ENCODE assay signal across 8 cellular contexts in the genomic region with DNA sequence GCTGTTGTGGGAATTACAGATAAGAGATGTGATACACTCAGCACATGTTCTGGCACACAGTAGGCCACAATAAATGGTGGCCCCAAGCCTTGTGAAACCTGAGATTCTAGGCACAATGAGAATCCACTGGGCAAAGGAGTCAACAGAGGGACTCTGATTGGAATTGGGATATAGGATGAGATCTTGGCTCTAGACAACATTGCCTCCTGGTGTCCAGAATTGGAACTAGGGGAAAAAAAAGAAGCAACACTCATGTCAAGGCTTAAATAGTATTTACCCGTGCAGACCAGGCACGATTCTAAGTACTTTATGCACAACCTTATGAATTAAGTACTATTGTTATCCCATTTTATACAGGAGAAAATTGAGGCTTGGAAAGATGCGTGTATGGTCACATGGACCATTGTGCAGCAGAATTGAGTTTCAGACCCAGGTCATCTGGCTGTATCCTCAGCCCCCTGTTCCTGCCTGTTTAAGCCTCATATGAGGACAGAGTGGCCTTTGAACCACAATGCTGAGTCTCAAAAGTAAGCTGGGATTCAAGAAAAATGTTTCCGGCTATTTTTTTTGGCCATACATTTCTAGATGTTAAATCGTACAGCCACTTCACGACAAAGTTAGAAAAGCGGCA.
DNase-seq lines count a peak whose midpoint lies in the region; ATAC-seq and TF ChIP-seq lines count a peak whose summit lies in the region.

No MANE protein-coding gene starts in this region.

- H3K9me3 ChIP-seq in adrenal gland (replicated peaks in 1 of 3) = no peaks in the 10 kb centered on the region

- peak; percentile 82 for TF ChIP-seq CTCF in 22Rv1 (IDR thresholded peaks at IDR 0.05)
- TF ChIP-seq CTCF in GM06990 (IDR thresholded peaks at IDR 0.05; ENCODE audit: insufficient read depth, low read length, poor library complexity, severe bottlenecking) = peak; percentile 78
- peak; percentile 54 to 76 (median 70) for TF ChIP-seq CTCF in adrenal gland (IDR thresholded peaks at IDR 0.05)

- H3K27me3 ChIP-seq in GM06990 (replicated peaks; ENCODE audit: control insufficient read depth, insufficient read depth, low read length) (no peaks in the 10 kb centered on the region), adrenal gland (peaks cover 12% of the 10 kb centered on the region)

- TF ChIP-seq POLR2A in adrenal gland (IDR thresholded peaks at IDR 0.05) = no peak

- DNase-seq in GM06990 (ENCODE audit: extremely low read depth, insufficient read length) (no peak), NCI-H1694 treated with DMSO at 0.1 percent for 48 hours (lab: John Stamatoyannopoulos, UW) (peak; percentile 74), adrenal gland (peak in 3 of 7 donors; percentile 23 to 36 (median 24)), iPS-NIHi11 (ENCODE audit: low spot score) (peak; percentile 78)
- no peak for DNase-seq in activated CD8-positive, alpha-beta memory T cell treated with anti-CD3 and anti-CD28 coated beads for 24 hours
- DNase-seq in stimulated activated naive CD4-positive, alpha-beta T cell treated with Interleukin-2 at 50 U/mL for 16 hours (lab: John Stamatoyannopoulos, UW) = no peak

- WGBS in adrenal gland, 4 donors = 57 to 62% (median 59%) methylated on average over 7 of the region's 7 CpGs

- H3K4me3 ChIP-seq in GM06990 (replicated peaks; ENCODE audit: low read depth, low read length) (no peak overlapping the region), adrenal gland (no peak overlapping the region)

- H3K4me1 ChIP-seq in adrenal gland (replicated peaks in 1 of 2) = no peaks in the 10 kb centered on the region

- no peak overlapping the region for H3K27ac ChIP-seq in 22Rv1
- H3K27ac ChIP-seq in adrenal gland = no peak overlapping the region

- ATAC-seq in GM21723 (IDR thresholded peaks at IDR 0.05; ENCODE audit: unreplicated experiment) = no peak

- intact Hi-C loops in adrenal gland (cut with DNase I) = loop anchor here in 1 of 2 donors (5.0 to 10.0 kb wide), 2 partner anchors 50 to 168 kb away; no protein-coding TSS in a partner anchor

- H3K36me3 ChIP-seq in GM06990 (ENCODE audit: control insufficient read depth, insufficient read depth, low read length) (no peaks in the 10 kb centered on the region), adrenal gland (replicated peaks in 1 of 2) (no peaks in the 10 kb centered on the region)

Comparison
In these comparisons a context has a peak if more than half of its experiments do, and no peak if none do; other contexts are left out.
1. DNase-seq: peak in NCI-H1694 treated with DMSO at 0.1 percent for 48 hours (single experiment) and iPS-NIHi11 (single experiment); none in GM06990 (single experiment), activated CD8-positive, alpha-beta memory T cell treated with anti-CD3 and anti-CD28 coated beads for 24 hours (single experiment) and stimulated activated naive CD4-positive, alpha-beta T cell treated with Interleukin-2 at 50 U/mL for 16 hours (single experiment).
2. Peak in every context shown above with its lines, with median percentiles within 50 percentile points of each other: CTCF ChIP-seq.